In genomic region chr10:122363722-122364463, GRCh38 we compare ENCODE assay signal across 1 cellular context.
TF ChIP-seq lines count a peak whose summit lies in the region.

No MANE protein-coding gene starts in this region.

TF ChIP-seq in GM23338, 12 proteins besides CTCF, POLR2A, EP300 and RAD21 (continued from another document):
- TF ChIP-seq, protein P1, sequence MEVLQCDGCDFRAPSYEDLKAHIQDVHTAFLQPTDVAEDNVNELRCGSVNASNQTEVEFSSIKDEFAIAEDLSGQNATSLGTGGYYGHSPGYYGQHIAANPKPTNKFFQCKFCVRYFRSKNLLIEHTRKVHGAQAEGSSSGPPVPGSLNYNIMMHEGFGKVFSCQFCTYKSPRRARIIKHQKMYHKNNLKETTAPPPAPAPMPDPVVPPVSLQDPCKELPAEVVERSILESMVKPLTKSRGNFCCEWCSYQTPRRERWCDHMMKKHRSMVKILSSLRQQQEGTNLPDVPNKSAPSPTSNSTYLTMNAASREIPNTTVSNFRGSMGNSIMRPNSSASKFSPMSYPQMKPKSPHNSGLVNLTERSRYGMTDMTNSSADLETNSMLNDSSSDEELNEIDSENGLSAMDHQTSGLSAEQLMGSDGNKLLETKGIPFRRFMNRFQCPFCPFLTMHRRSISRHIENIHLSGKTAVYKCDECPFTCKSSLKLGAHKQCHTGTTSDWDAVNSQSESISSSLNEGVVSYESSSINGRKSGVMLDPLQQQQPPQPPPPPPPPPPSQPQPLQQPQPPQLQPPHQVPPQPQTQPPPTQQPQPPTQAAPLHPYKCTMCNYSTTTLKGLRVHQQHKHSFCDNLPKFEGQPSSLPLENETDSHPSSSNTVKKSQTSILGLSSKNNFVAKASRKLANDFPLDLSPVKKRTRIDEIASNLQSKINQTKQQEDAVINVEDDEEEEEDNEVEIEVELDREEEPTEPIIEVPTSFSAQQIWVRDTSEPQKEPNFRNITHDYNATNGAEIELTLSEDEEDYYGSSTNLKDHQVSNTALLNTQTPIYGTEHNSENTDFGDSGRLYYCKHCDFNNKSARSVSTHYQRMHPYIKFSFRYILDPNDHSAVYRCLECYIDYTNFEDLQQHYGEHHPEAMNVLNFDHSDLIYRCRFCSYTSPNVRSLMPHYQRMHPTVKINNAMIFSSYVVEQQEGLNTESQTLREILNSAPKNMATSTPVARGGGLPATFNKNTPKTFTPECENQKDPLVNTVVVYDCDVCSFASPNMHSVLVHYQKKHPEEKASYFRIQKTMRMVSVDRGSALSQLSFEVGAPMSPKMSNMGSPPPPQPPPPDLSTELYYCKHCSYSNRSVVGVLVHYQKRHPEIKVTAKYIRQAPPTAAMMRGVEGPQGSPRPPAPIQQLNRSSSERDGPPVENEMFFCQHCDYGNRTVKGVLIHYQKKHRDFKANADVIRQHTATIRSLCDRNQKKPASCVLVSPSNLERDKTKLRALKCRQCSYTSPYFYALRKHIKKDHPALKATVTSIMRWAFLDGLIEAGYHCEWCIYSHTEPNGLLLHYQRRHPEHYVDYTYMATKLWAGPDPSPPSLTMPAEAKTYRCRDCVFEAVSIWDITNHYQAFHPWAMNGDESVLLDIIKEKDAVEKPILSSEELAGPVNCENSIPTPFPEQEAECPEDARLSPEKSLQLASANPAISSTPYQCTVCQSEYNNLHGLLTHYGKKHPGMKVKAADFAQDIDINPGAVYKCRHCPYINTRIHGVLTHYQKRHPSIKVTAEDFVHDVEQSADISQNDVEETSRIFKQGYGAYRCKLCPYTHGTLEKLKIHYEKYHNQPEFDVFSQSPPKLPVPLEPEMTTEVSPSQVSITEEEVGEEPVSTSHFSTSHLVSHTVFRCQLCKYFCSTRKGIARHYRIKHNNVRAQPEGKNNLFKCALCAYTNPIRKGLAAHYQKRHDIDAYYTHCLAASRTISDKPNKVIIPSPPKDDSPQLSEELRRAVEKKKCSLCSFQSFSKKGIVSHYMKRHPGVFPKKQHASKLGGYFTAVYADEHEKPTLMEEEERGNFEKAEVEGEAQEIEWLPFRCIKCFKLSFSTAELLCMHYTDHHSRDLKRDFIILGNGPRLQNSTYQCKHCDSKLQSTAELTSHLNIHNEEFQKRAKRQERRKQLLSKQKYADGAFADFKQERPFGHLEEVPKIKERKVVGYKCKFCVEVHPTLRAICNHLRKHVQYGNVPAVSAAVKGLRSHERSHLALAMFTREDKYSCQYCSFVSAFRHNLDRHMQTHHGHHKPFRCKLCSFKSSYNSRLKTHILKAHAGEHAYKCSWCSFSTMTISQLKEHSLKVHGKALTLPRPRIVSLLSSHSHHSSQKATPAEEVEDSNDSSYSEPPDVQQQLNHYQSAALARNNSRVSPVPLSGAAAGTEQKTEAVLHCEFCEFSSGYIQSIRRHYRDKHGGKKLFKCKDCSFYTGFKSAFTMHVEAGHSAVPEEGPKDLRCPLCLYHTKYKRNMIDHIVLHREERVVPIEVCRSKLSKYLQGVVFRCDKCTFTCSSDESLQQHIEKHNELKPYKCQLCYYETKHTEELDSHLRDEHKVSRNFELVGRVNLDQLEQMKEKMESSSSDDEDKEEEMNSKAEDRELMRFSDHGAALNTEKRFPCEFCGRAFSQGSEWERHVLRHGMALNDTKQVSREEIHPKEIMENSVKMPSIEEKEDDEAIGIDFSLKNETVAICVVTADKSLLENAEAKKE (CRISPR knock-in tag; IDR thresholded peaks at IDR 0.05) = no peak
- TF ChIP-seq POLR2AphosphoS5 (IDR thresholded peaks at IDR 0.05; ENCODE audit: low read depth) = no peak
- TF ChIP-seq, protein P2, sequence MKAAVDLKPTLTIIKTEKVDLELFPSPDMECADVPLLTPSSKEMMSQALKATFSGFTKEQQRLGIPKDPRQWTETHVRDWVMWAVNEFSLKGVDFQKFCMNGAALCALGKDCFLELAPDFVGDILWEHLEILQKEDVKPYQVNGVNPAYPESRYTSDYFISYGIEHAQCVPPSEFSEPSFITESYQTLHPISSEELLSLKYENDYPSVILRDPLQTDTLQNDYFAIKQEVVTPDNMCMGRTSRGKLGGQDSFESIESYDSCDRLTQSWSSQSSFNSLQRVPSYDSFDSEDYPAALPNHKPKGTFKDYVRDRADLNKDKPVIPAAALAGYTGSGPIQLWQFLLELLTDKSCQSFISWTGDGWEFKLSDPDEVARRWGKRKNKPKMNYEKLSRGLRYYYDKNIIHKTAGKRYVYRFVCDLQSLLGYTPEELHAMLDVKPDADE (IDR thresholded peaks at IDR 0.05) = no peak
